In the genomic region with DNA sequence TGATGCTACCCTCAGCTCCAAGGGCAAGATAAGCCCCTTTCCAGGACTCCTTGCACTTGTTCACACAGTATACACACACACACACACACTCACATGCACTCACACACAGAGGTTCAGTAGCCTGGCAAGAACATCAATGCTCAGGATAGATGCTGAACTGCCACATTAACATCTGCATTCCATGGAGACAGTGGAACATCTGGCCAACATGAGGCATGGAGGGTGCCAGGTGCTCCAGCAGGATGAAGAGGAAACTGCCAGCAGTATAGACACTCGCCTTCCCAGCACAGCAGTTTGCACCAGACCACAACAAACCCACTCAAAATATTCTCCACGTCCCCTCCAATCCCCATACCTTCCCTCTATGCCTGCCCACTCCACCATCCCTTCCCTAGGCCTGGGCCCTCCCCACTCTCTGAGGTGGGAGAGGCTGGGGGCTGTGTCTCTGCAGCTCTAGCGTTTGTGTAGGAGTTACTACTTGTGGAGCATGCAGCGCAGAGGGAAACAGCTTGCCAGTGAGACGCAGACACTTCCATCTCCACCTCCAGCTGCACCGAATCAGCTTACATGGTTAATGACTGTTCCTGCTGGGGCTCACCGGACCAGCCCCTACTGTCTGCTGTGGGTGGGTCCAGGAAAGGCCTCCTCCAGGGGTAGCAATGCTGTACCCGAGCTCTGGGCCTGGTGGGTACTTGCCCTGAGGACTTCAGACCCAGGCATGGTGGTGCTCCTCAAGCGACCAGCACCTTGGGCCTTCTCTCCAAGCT, we compare ENCODE assay signal across 2 cellular contexts.
TF ChIP-seq lines count a peak whose summit lies in the region.

No MANE protein-coding gene starts in this region.

TF ChIP-seq in SK-N-SH, 30 proteins besides CTCF, POLR2A, EP300 and RAD21 (continued from another document):
- TF ChIP-seq, protein P1, sequence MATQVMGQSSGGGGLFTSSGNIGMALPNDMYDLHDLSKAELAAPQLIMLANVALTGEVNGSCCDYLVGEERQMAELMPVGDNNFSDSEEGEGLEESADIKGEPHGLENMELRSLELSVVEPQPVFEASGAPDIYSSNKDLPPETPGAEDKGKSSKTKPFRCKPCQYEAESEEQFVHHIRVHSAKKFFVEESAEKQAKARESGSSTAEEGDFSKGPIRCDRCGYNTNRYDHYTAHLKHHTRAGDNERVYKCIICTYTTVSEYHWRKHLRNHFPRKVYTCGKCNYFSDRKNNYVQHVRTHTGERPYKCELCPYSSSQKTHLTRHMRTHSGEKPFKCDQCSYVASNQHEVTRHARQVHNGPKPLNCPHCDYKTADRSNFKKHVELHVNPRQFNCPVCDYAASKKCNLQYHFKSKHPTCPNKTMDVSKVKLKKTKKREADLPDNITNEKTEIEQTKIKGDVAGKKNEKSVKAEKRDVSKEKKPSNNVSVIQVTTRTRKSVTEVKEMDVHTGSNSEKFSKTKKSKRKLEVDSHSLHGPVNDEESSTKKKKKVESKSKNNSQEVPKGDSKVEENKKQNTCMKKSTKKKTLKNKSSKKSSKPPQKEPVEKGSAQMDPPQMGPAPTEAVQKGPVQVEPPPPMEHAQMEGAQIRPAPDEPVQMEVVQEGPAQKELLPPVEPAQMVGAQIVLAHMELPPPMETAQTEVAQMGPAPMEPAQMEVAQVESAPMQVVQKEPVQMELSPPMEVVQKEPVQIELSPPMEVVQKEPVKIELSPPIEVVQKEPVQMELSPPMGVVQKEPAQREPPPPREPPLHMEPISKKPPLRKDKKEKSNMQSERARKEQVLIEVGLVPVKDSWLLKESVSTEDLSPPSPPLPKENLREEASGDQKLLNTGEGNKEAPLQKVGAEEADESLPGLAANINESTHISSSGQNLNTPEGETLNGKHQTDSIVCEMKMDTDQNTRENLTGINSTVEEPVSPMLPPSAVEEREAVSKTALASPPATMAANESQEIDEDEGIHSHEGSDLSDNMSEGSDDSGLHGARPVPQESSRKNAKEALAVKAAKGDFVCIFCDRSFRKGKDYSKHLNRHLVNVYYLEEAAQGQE (IDR thresholded peaks at IDR 0.05; ENCODE audit: low read depth, low read length): no peak
- TF ChIP-seq, protein P2, sequence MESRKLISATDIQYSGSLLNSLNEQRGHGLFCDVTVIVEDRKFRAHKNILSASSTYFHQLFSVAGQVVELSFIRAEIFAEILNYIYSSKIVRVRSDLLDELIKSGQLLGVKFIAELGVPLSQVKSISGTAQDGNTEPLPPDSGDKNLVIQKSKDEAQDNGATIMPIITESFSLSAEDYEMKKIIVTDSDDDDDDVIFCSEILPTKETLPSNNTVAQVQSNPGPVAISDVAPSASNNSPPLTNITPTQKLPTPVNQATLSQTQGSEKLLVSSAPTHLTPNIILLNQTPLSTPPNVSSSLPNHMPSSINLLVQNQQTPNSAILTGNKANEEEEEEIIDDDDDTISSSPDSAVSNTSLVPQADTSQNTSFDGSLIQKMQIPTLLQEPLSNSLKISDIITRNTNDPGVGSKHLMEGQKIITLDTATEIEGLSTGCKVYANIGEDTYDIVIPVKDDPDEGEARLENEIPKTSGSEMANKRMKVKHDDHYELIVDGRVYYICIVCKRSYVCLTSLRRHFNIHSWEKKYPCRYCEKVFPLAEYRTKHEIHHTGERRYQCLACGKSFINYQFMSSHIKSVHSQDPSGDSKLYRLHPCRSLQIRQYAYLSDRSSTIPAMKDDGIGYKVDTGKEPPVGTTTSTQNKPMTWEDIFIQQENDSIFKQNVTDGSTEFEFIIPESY (IDR thresholded peaks at IDR 0.05; ENCODE audit: borderline replicate concordance, low read depth): no peak
- no peak for TF ChIP-seq MXI1 (IDR thresholded peaks at IDR 0.05; ENCODE audit: low read depth, low read length)
- TF ChIP-seq TEAD4 (IDR thresholded peaks at IDR 0.05; ENCODE audit: borderline replicate concordance, insufficient read depth): no peak
- TF ChIP-seq, protein P3, sequence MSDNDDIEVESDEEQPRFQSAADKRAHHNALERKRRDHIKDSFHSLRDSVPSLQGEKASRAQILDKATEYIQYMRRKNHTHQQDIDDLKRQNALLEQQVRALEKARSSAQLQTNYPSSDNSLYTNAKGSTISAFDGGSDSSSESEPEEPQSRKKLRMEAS (IDR thresholded peaks at IDR 0.05; ENCODE audit: low read depth): no peak
- TF ChIP-seq CHD2 (IDR thresholded peaks at IDR 0.05; ENCODE audit: low read length, partially characterized antibody): no peak
- TF ChIP-seq FOXM1 (IDR thresholded peaks at IDR 0.05; ENCODE audit: low read depth): no peak
- no peak for TF ChIP-seq GABPA (IDR thresholded peaks at IDR 0.05; ENCODE audit: low read depth)
- TF ChIP-seq MEF2A (IDR thresholded peaks at IDR 0.05; ENCODE audit: borderline replicate concordance, low read depth): no peak
- TF ChIP-seq TAF1 (IDR thresholded peaks at IDR 0.05; ENCODE audit: borderline replicate concordance, low read depth, low read length): no peak

TF ChIP-seq in SK-N-SH treated with all-trans-retinoic acid at 6 μM for 48 hours, 23 proteins besides CTCF, POLR2A, EP300 and RAD21 (continued from another document):
- TF ChIP-seq, protein P4, sequence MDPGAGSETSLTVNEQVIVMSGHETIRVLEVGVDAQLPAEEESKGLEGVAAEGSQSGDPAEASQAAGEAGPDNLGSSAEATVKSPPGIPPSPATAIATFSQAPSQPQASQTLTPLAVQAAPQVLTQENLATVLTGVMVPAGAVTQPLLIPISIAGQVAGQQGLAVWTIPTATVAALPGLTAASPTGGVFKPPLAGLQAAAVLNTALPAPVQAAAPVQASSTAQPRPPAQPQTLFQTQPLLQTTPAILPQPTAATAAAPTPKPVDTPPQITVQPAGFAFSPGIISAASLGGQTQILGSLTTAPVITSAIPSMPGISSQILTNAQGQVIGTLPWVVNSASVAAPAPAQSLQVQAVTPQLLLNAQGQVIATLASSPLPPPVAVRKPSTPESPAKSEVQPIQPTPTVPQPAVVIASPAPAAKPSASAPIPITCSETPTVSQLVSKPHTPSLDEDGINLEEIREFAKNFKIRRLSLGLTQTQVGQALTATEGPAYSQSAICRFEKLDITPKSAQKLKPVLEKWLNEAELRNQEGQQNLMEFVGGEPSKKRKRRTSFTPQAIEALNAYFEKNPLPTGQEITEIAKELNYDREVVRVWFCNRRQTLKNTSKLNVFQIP (CRISPR knock-in tag; IDR thresholded peaks at IDR 0.05; ENCODE audit: borderline replicate concordance, low read depth): no peak
- TF ChIP-seq ZFP3 (CRISPR knock-in tag; IDR thresholded peaks at IDR 0.05) (no peak), CSDC2 (CRISPR knock-in tag; IDR thresholded peaks at IDR 0.05) (no peak), ESRRG (CRISPR knock-in tag; IDR thresholded peaks at IDR 0.05) (no peak)
- TF ChIP-seq, protein P5, sequence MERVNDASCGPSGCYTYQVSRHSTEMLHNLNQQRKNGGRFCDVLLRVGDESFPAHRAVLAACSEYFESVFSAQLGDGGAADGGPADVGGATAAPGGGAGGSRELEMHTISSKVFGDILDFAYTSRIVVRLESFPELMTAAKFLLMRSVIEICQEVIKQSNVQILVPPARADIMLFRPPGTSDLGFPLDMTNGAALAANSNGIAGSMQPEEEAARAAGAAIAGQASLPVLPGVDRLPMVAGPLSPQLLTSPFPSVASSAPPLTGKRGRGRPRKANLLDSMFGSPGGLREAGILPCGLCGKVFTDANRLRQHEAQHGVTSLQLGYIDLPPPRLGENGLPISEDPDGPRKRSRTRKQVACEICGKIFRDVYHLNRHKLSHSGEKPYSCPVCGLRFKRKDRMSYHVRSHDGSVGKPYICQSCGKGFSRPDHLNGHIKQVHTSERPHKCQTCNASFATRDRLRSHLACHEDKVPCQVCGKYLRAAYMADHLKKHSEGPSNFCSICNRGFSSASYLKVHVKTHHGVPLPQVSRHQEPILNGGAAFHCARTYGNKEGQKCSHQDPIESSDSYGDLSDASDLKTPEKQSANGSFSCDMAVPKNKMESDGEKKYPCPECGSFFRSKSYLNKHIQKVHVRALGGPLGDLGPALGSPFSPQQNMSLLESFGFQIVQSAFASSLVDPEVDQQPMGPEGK (CRISPR knock-in tag; IDR thresholded peaks at IDR 0.05; ENCODE audit: borderline replicate concordance): no peak
